23 cellular contexts compared by ENCODE assay signal in genomic region chr11:70582886-70583641, GRCh38.
DNase-seq lines count a peak whose midpoint lies in the region; ATAC-seq, FAIRE-seq and TF ChIP-seq lines count a peak whose summit lies in the region.
"Had no signal": no experiment of that assay in that cellular context is flagged by ENCODE, and none has a peak within 500 bp of the region (broad histone marks: within the 10 kb centered on the region; RNA-seq: fewer than 3 reads in every experiment).

No MANE protein-coding gene starts in this region.

- no peak overlapping the region for H3K4me3 ChIP-seq in Panc1 (ENCODE audit: low read depth in 2 of 2, low read length in 2 of 2)
- H3K4me3 ChIP-seq in kidney (ENCODE audit: low read length in 2 of 2): no peak overlapping the region
- no peak overlapping the region for H3K4me3 ChIP-seq in sigmoid colon
- H3K4me3 ChIP-seq: GM12878, GM23248 had no signal

- no peak for TF ChIP-seq POLR2A in sigmoid colon (IDR thresholded peaks at IDR 0.05)

- no peak overlapping the region for H3K9ac ChIP-seq in kidney (ENCODE audit: low read length in 2 of 2)
- H3K9ac ChIP-seq: GM23248 had no signal

- CTCF ChIA-PET in Panc1 (lab: Charles Lee): no interaction called here

- TF ChIP-seq EP300 in sigmoid colon (IDR thresholded peaks at IDR 0.05): no peak

- in situ Hi-C loops in Panc1 (cut with HindIII; ENCODE audit: low pct_unique_long_range_greater_than_20kb, low sequenced_read_pairs): no loop called here

- H3K4me1 ChIP-seq in Panc1 (ENCODE audit: control insufficient read depth, insufficient read depth, low read length) (no peaks in the 10 kb centered on the region), kidney (ENCODE audit: control insufficient read depth in 1 of 2, insufficient read depth in 1 of 2, low read depth in 1 of 2, low read length in 2 of 2) (no peaks in the 10 kb centered on the region), sigmoid colon (no peaks in the 10 kb centered on the region)
- H3K4me1 ChIP-seq: Caco-2 had no signal

- BruUV-seq in Panc1 (replicated peaks; lab: Mats Ljungman, UMichigan): no TSS peak

- H3K36me3 ChIP-seq in Panc1 (ENCODE audit: control insufficient read depth, insufficient read depth, low read length) (no peaks in the 10 kb centered on the region), kidney (ENCODE audit: control insufficient read depth in 1 of 2, insufficient read depth in 2 of 2, low read length in 2 of 2) (no peaks in the 10 kb centered on the region), sigmoid colon (no peaks in the 10 kb centered on the region)

- H3K9me3 ChIP-seq in Panc1 (ENCODE audit: control insufficient read depth, insufficient read depth, low read depth, low read length) (no peaks in the 10 kb centered on the region), kidney (ENCODE audit: control insufficient read depth in 1 of 2, low read length in 2 of 2) (no peaks in the 10 kb centered on the region), sigmoid colon (no peaks in the 10 kb centered on the region)
- H3K9me3 ChIP-seq: Caco-2 had no signal

- ATAC-seq in Panc1: peak; percentile 63; the same call in 1 of the 2 replicates
- ATAC-seq: GM12878 had no signal

- DNase-seq in NCI-H1092 treated with DMSO at 0.1 percent for 48 hours (lab: John Stamatoyannopoulos, UW) (peak; percentile 7), NCI-H1092 (lab: John Stamatoyannopoulos, UW) (no peak), Panc1 (ENCODE audit: low read depth, low spot score) (no peak), kidney (peak; percentile 38), sigmoid colon (peak; percentile 41), NCI-H1436 (lab: John Stamatoyannopoulos, UW) (no peak), NCI-H748 (lab: John Stamatoyannopoulos, UW; ENCODE audit: unreplicated experiment) (no peak), superior temporal gyrus (ENCODE audit: extremely low spot score) (no peak)
- DNase-seq: 8988T; Caco-2; CD4-positive, alpha-beta T cell; GM23248; HCEC 1CT; Karpas-422; NCI-H1048; NCI-H2081; NCI-H2171 treated with DMSO at 0.1 percent for 48 hours; NCI-H446 treated with DMSO at 0.1 percent for 48 hours; NCI-H748 treated with DMSO at 0.1 percent for 48 hours; OCI-M1 had no signal

- intact Hi-C loops in Panc1 (cut with micrococcal nuclease; ENCODE audit: unreplicated experiment): no loop called here
- intact Hi-C loops in kidney (cut with DNase I): no loop called here
- intact Hi-C loops in sigmoid colon (cut with DNase I): no loop called here

- no peak for FAIRE-seq in kidney (lab: Jason Lieb, UNC)
- FAIRE-seq: GM12878, GM19239, HTR-8/SVneo had no signal

- POLR2A ChIA-PET in Panc1 (lab: Charles Lee): no interaction called here

- TF ChIP-seq CTCF in Panc1 (IDR thresholded peaks at IDR 0.05) (no peak), kidney (IDR thresholded peaks at IDR 0.05; ENCODE audit: borderline replicate concordance, extremely low read depth, insufficient read depth) (no peak), sigmoid colon (IDR thresholded peaks at IDR 0.05) (no peak)

- 90% methylated on average over 15 of the region's 15 CpGs for WGBS in sigmoid colon, 2 donors

- H3K27me3 ChIP-seq in Panc1 (ENCODE audit: control insufficient read depth, insufficient read depth, low read length) (no peaks in the 10 kb centered on the region), sigmoid colon (no peaks in the 10 kb centered on the region)

- no peak overlapping the region for H3K27ac ChIP-seq in Panc1 (ENCODE audit: low read length)
- H3K27ac ChIP-seq in kidney (ENCODE audit: low read depth in 2 of 2, low read length in 2 of 2): no peak overlapping the region
- H3K27ac ChIP-seq in sigmoid colon: no peak overlapping the region
- H3K27ac ChIP-seq: GM23248 had no signal

Comparison
In these comparisons a context has a peak if more than half of its experiments do, and no peak if none do; other contexts are left out.
1. DNase-seq: peak in NCI-H1092 treated with DMSO at 0.1 percent for 48 hours (single experiment), kidney (single experiment) and sigmoid colon (single experiment); none in NCI-H1092 (single experiment), Panc1 (single experiment), NCI-H1436 (single experiment), NCI-H748 (single experiment) and superior temporal gyrus (single experiment).